14 cellular contexts compared by ENCODE assay signal in the genomic region with DNA sequence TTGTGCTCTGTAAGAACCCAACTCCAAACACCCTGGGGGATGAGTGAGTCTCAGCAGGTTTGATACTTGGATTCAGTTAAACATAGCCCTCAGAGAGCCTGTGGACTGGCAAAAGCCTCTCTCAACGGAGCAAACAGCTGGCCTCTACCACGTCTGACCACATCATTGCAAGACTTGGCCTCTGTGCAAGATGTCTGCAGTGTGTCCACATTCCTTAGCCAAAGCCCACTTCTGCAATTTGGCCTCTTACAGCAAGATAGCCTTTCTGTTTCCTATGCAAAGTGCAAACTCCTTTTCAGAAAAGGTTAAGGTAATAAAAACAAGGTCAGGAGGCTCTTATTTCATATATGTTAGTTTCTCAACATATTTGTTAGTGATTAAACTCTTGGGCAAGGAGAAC. TPM values are rescaled to one million over a fixed set of nuclear protein-coding genes. Genes with fewer than 3 reads are reported as not detected.
A peak's percentile ranks its signal among the peaks of the same experiment; 100 is the strongest.
DNase-seq lines count a peak whose midpoint lies in the region; ATAC-seq, FAIRE-seq and TF ChIP-seq lines count a peak whose summit lies in the region.
"Had no signal": no experiment of that assay in that cellular context is flagged by ENCODE, and none has a peak within 500 bp of the region (broad histone marks: within the 10 kb centered on the region; RNA-seq: fewer than 3 reads in every experiment).

No MANE protein-coding gene starts in this region.

- POLR2A ChIA-PET in AG04449 (lab: Yijun Ruan, JAX): interaction anchor here (1.6 kb wide), 1 partner anchor 28 kb away, joined by 3 read pairs; a partner anchor contains a TSS

- H3K4me1 Mint-ChIP-seq in activated T-helper 17 cell treated with anti-CD3 and anti-CD28 coated beads, Interleukin-2, amount 50 U/mL, for 72 hours: no peaks in the 10 kb centered on the region
- H3K4me1 Mint-ChIP-seq: B cell; stimulated activated effector memory CD8-positive, alpha-beta T cell treated with anti-CD3 and anti-CD28 coated beads, Interleukin-12 subunit alpha, Interleukin-12 subunit beta, amount 100 ng/mL, for 72 hours had no signal

- no peak for FAIRE-seq in HTR-8/SVneo (lab: Jason Lieb, UNC)

- no peaks in the 10 kb centered on the region for H3K9me3 Mint-ChIP-seq in activated T-helper 17 cell treated with anti-CD3 and anti-CD28 coated beads, Interleukin-2, amount 50 U/mL, for 72 hours
- H3K9me3 Mint-ChIP-seq: stimulated activated effector memory CD8-positive, alpha-beta T cell treated with anti-CD3 and anti-CD28 coated beads, Interleukin-12 subunit alpha, Interleukin-12 subunit beta, amount 100 ng/mL, for 72 hours had no signal

- H3K4me1 ChIP-seq in mucosa of descending colon (ENCODE audit: low read depth): no peaks in the 10 kb centered on the region

- peak; percentile 55 for ATAC-seq in mucosa of descending colon
- no peak for ATAC-seq in activated T-helper 17 cell treated with anti-CD3 and anti-CD28 coated beads, Interleukin-2, amount 50 U/mL, for 72 hours (replicated peaks)
- ATAC-seq in GM18873 (IDR thresholded peaks at IDR 0.05; ENCODE audit: low FRiP score, unreplicated experiment): no peak
- ATAC-seq: stimulated activated effector memory CD8-positive, alpha-beta T cell treated with anti-CD3 and anti-CD28 coated beads, Interleukin-12 subunit alpha, Interleukin-12 subunit beta, amount 100 ng/mL, for 72 hours had no signal

- H3K9me3 ChIP-seq in mucosa of descending colon: no peaks in the 10 kb centered on the region

- no peak overlapping the region for H3K4me3 Mint-ChIP-seq in activated T-helper 17 cell treated with anti-CD3 and anti-CD28 coated beads, Interleukin-2, amount 50 U/mL, for 72 hours
- H3K4me3 Mint-ChIP-seq: activated naive CD8-positive, alpha-beta T cell; B cell; stimulated activated effector memory CD8-positive, alpha-beta T cell treated with anti-CD3 and anti-CD28 coated beads, Interleukin-12 subunit alpha, Interleukin-12 subunit beta, amount 100 ng/mL, for 72 hours had no signal

- H3K4me3 ChIP-seq in AG04449 (ENCODE audit: low read depth, low read length) (no peak overlapping the region), choroid plexus epithelial cell (ENCODE audit: low read depth, low read length) (no peak overlapping the region), mucosa of descending colon (no peak overlapping the region)
- H3K4me3 ChIP-seq: skin epidermis had no signal

- no peaks in the 10 kb centered on the region for H3K36me3 ChIP-seq in mucosa of descending colon (ENCODE audit: low read depth)

- intact Hi-C loops in mucosa of descending colon (cut with DNase I, micrococcal nuclease): no loop called here

- CTCF ChIA-PET in AG04449 (lab: Yijun Ruan, JAX): interaction anchor here (1.0 kb wide), 1 partner anchor 21 kb away, joined by 3 read pairs; no protein-coding TSS in a partner anchor

- H3K36me3 Mint-ChIP-seq in activated T-helper 17 cell treated with anti-CD3 and anti-CD28 coated beads, Interleukin-2, amount 50 U/mL, for 72 hours (ENCODE audit: low read depth): no peaks in the 10 kb centered on the region
- H3K36me3 Mint-ChIP-seq: activated naive CD8-positive, alpha-beta T cell; stimulated activated effector memory CD8-positive, alpha-beta T cell treated with anti-CD3 and anti-CD28 coated beads, Interleukin-12 subunit alpha, Interleukin-12 subunit beta, amount 100 ng/mL, for 72 hours had no signal

- peaks cover 18% of the 10 kb centered on the region for H3K27me3 Mint-ChIP-seq in activated T-helper 17 cell treated with anti-CD3 and anti-CD28 coated beads, Interleukin-2, amount 50 U/mL, for 72 hours
- H3K27me3 Mint-ChIP-seq: B cell had no signal

- TF ChIP-seq CTCF in AG04449 (IDR thresholded peaks at IDR 0.05; ENCODE audit: insufficient read depth, low read length, missing control alignments): no peak
- TF ChIP-seq CTCF in choroid plexus epithelial cell (conservative IDR thresholded peaks at IDR 0.05; ENCODE audit: low read depth, low read length): no peak
- no peak for TF ChIP-seq CTCF in mucosa of descending colon (IDR thresholded peaks at IDR 0.05)

- DNase-seq in AG04449 (ENCODE audit: low read depth, low spot score) (peak; percentile 58), NOMO-1 (lab: John Stamatoyannopoulos, UW; ENCODE audit: unreplicated experiment in 2 of 2) (peak; percentile 78 to 83), choroid plexus epithelial cell (ENCODE audit: low read depth) (peak; percentile 99), mucosa of descending colon (peak in 1 of 3 donors; percentile 28), NCI-H2107 treated with DMSO at 0.1 percent for 48 hours (lab: John Stamatoyannopoulos, UW; ENCODE audit: unreplicated experiment) (no peak), HTR-8/SVneo (ENCODE audit: insufficient read length, low spot score) (no peak)
- DNase-seq: NCI-H2029 treated with DMSO at 0.1 percent for 48 hours, RPMI8226 had no signal

- H3K27ac Mint-ChIP-seq in activated T-helper 17 cell treated with anti-CD3 and anti-CD28 coated beads, Interleukin-2, amount 50 U/mL, for 72 hours: no peak overlapping the region
- H3K27ac Mint-ChIP-seq: activated naive CD8-positive, alpha-beta T cell; B cell; stimulated activated effector memory CD8-positive, alpha-beta T cell treated with anti-CD3 and anti-CD28 coated beads, Interleukin-12 subunit alpha, Interleukin-12 subunit beta, amount 100 ng/mL, for 72 hours had no signal

RNA-seq across cellular contexts. Expression of a gene that starts 27.9 kb away (rescaled TPM):
- total RNA-seq in mucosa of descending colon: 10 to 100 TPM in 2 of 3 donors, 1 to 10 TPM in 1; 9.3 to 47.9 (median 35.9) TPM
- 1 to 10 TPM in 1 of 2 donors, under 1 TPM in 1; 0.91 to 1.6 TPM for total RNA-seq in activated T-helper 17 cell treated with anti-CD3 and anti-CD28 coated beads, Interleukin-2, amount 50 U/mL, for 72 hours

Comparison
In these comparisons a context has a peak if more than half of its experiments do, and no peak if none do; other contexts are left out.
1. DNase-seq: peak in AG04449 (single experiment), NOMO-1 (2 of 2) and choroid plexus epithelial cell (single experiment); none in NCI-H2107 treated with DMSO at 0.1 percent for 48 hours (single experiment) and HTR-8/SVneo (single experiment).